ENCODE assay signal across 1 cellular context in genomic region chr6:99568103-99568933, GRCh38.
A peak's percentile ranks its signal among the peaks of the same experiment; 100 is the strongest.
TF ChIP-seq lines count a peak whose summit lies in the region.

A gene with protein sequence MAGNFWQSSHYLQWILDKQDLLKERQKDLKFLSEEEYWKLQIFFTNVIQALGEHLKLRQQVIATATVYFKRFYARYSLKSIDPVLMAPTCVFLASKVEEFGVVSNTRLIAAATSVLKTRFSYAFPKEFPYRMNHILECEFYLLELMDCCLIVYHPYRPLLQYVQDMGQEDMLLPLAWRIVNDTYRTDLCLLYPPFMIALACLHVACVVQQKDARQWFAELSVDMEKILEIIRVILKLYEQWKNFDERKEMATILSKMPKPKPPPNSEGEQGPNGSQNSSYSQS (minus strand): TSS chr6:99568660. CDS start chr6:99568527, 133 bp downstream.

TF ChIP-seq in A549, 52 proteins besides CTCF, POLR2A, EP300 and RAD21 (continued from another document):
- TF ChIP-seq, protein P1, sequence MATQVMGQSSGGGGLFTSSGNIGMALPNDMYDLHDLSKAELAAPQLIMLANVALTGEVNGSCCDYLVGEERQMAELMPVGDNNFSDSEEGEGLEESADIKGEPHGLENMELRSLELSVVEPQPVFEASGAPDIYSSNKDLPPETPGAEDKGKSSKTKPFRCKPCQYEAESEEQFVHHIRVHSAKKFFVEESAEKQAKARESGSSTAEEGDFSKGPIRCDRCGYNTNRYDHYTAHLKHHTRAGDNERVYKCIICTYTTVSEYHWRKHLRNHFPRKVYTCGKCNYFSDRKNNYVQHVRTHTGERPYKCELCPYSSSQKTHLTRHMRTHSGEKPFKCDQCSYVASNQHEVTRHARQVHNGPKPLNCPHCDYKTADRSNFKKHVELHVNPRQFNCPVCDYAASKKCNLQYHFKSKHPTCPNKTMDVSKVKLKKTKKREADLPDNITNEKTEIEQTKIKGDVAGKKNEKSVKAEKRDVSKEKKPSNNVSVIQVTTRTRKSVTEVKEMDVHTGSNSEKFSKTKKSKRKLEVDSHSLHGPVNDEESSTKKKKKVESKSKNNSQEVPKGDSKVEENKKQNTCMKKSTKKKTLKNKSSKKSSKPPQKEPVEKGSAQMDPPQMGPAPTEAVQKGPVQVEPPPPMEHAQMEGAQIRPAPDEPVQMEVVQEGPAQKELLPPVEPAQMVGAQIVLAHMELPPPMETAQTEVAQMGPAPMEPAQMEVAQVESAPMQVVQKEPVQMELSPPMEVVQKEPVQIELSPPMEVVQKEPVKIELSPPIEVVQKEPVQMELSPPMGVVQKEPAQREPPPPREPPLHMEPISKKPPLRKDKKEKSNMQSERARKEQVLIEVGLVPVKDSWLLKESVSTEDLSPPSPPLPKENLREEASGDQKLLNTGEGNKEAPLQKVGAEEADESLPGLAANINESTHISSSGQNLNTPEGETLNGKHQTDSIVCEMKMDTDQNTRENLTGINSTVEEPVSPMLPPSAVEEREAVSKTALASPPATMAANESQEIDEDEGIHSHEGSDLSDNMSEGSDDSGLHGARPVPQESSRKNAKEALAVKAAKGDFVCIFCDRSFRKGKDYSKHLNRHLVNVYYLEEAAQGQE (IDR thresholded peaks at IDR 0.05), result peak; percentile 98
- TF ChIP-seq RFX5 (IDR thresholded peaks at IDR 0.05) (no peak), TP53 (CRISPR knock-in tag; IDR thresholded peaks at IDR 0.05) (no peak), MYC (IDR thresholded peaks at IDR 0.05; ENCODE audit: borderline replicate concordance, low read length) (no peak), FOSB (CRISPR knock-in tag; IDR thresholded peaks at IDR 0.05) (no peak), HOXB5 (CRISPR knock-in tag; IDR thresholded peaks at IDR 0.05) (no peak), CEBPB (IDR thresholded peaks at IDR 0.05) (no peak), EHF (CRISPR knock-in tag; IDR thresholded peaks at IDR 0.05) (no peak), HEYL (CRISPR knock-in tag; IDR thresholded peaks at IDR 0.05) (no peak), ZSCAN20 (CRISPR knock-in tag; IDR thresholded peaks at IDR 0.05) (no peak), ESRRA (IDR thresholded peaks at IDR 0.05; ENCODE audit: borderline replicate concordance, low read length) (no peak), ZC3H11A (IDR thresholded peaks at IDR 0.05) (no peak; the same call in 1 of the 2 replicates), CHD2 (IDR thresholded peaks at IDR 0.05; ENCODE audit: low read length, partially characterized antibody) (peak; percentile 97), FOSL2 (IDR thresholded peaks at IDR 0.05) (no peak), FOSL2 (CRISPR knock-in tag; IDR thresholded peaks at IDR 0.05) (no peak), ZNF302 (CRISPR knock-in tag; IDR thresholded peaks at IDR 0.05) (no peak), KDM5A (IDR thresholded peaks at IDR 0.05) (no peak), HOXB13 (CRISPR knock-in tag; IDR thresholded peaks at IDR 0.05; ENCODE audit: low read depth) (no peak), HOXA7 (CRISPR knock-in tag; IDR thresholded peaks at IDR 0.05) (no peak), RNF2 (IDR thresholded peaks at IDR 0.05; ENCODE audit: borderline replicate concordance, low read depth) (no peak), ATOH8 (CRISPR knock-in tag; IDR thresholded peaks at IDR 0.05; ENCODE audit: low read depth) (no peak), NPAS2 (CRISPR knock-in tag; IDR thresholded peaks at IDR 0.05; ENCODE audit: borderline replicate concordance) (no peak), BHLHE40 (IDR thresholded peaks at IDR 0.05; ENCODE audit: low read depth, low read length) (no peak), FOXS1 (CRISPR knock-in tag; IDR thresholded peaks at IDR 0.05) (no peak), SREBF2 (IDR thresholded peaks at IDR 0.05) (no peak), POLR2AphosphoS2 (conservative IDR thresholded peaks at IDR 0.05; ENCODE audit: low read length) (no peak), CHD4 (IDR thresholded peaks at IDR 0.05; ENCODE audit: borderline replicate concordance) (no peak), KDM1A (IDR thresholded peaks at IDR 0.05; ENCODE audit: low read depth) (no peak), CBX8 (IDR thresholded peaks at IDR 0.05) (no peak), RARB (CRISPR knock-in tag; IDR thresholded peaks at IDR 0.05) (no peak), NFE2L2 (conservative IDR thresholded peaks at IDR 0.05; ENCODE audit: low read length) (no peak), TFCP2L1 (CRISPR knock-in tag; IDR thresholded peaks at IDR 0.05) (no peak), SMC3 (IDR thresholded peaks at IDR 0.05) (no peak)
- TF ChIP-seq, protein P2, sequence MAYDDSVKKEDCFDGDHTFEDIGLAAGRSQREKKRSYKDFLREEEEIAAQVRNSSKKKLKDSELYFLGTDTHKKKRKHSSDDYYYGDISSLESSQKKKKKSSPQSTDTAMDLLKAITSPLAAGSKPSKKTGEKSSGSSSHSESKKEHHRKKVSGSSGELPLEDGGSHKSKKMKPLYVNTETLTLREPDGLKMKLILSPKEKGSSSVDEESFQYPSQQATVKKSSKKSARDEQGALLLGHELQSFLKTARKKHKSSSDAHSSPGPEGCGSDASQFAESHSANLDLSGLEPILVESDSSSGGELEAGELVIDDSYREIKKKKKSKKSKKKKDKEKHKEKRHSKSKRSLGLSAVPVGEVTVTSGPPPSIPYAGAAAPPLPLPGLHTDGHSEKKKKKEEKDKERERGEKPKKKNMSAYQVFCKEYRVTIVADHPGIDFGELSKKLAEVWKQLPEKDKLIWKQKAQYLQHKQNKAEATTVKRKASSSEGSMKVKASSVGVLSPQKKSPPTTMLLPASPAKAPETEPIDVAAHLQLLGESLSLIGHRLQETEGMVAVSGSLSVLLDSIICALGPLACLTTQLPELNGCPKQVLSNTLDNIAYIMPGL (CRISPR knock-in tag; IDR thresholded peaks at IDR 0.05; ENCODE audit: borderline replicate concordance), result no peak
- TF ChIP-seq, protein P3, sequence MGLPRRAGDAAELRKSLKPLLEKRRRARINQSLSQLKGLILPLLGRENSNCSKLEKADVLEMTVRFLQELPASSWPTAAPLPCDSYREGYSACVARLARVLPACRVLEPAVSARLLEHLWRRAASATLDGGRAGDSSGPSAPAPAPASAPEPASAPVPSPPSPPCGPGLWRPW (IDR thresholded peaks at IDR 0.05), result no peak
- TF ChIP-seq, protein P4, sequence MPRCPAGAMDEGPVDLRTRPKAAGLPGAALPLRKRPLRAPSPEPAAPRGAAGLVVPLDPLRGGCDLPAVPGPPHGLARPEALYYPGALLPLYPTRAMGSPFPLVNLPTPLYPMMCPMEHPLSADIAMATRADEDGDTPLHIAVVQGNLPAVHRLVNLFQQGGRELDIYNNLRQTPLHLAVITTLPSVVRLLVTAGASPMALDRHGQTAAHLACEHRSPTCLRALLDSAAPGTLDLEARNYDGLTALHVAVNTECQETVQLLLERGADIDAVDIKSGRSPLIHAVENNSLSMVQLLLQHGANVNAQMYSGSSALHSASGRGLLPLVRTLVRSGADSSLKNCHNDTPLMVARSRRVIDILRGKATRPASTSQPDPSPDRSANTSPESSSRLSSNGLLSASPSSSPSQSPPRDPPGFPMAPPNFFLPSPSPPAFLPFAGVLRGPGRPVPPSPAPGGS (IDR thresholded peaks at IDR 0.05), result no peak
- TF ChIP-seq, protein P5, sequence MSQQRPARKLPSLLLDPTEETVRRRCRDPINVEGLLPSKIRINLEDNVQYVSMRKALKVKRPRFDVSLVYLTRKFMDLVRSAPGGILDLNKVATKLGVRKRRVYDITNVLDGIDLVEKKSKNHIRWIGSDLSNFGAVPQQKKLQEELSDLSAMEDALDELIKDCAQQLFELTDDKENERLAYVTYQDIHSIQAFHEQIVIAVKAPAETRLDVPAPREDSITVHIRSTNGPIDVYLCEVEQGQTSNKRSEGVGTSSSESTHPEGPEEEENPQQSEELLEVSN (IDR thresholded peaks at IDR 0.05; ENCODE audit: borderline replicate concordance, low read depth), result peak; percentile 52; the same call in 1 of the 2 replicates
- TF ChIP-seq, protein P6, sequence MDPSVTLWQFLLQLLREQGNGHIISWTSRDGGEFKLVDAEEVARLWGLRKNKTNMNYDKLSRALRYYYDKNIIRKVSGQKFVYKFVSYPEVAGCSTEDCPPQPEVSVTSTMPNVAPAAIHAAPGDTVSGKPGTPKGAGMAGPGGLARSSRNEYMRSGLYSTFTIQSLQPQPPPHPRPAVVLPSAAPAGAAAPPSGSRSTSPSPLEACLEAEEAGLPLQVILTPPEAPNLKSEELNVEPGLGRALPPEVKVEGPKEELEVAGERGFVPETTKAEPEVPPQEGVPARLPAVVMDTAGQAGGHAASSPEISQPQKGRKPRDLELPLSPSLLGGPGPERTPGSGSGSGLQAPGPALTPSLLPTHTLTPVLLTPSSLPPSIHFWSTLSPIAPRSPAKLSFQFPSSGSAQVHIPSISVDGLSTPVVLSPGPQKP (IDR thresholded peaks at IDR 0.05; ENCODE audit: low read depth, low read length), result no peak
- TF ChIP-seq, protein P7, sequence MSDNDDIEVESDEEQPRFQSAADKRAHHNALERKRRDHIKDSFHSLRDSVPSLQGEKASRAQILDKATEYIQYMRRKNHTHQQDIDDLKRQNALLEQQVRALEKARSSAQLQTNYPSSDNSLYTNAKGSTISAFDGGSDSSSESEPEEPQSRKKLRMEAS (IDR thresholded peaks at IDR 0.05), result peak; percentile 74
